ENCODE assay signal across 22 cellular contexts in the genomic region with DNA sequence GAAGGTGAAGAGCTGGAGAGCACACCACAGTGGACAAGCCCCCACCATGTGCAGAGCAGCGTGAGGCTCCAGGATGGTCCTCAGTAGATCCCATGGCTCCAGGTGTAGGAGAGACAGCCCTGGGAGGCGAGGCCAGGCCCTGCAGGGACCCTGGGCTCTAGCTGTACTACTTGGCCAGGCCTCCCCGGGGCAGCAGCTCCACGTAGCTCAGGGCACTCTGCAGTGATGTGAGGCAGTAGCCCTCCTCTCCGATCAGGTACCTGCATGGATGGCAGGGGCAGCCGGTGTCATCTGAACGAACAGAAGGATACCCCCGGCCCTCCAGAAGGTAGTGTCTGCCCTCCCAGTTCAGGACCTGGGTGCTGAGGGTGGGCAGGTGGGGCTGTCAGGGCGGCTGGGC. TPM values are rescaled to one million over a fixed set of nuclear protein-coding genes. Genes with fewer than 3 reads are reported as not detected.
DNase-seq lines count a peak whose midpoint lies in the region; ATAC-seq and TF ChIP-seq lines count a peak whose summit lies in the region.
"Had no signal": no experiment of that assay in that cellular context is flagged by ENCODE, and none has a peak within 500 bp of the region (broad histone marks: within the 10 kb centered on the region; RNA-seq: fewer than 3 reads in every experiment).

No MANE protein-coding gene starts in this region.

- H3K27me3 ChIP-seq in breast epithelium, result no peaks in the 10 kb centered on the region
- H3K27me3 ChIP-seq: BE2C, MG63 had no signal

- H3K4me3 ChIP-seq in GM12865 (ENCODE audit: low read depth, low read length) (no peak overlapping the region), breast epithelium (no peak overlapping the region)
- H3K4me3 ChIP-seq: MG63, PC-9 had no signal

- peaks cover 0 to 9% of the 10 kb centered on the region in 2 donors for H3K4me1 ChIP-seq in breast epithelium

- H3K36me3 ChIP-seq in breast epithelium, result no peaks in the 10 kb centered on the region
- H3K36me3 ChIP-seq: BE2C, MG63 had no signal

- intact Hi-C loops in breast epithelium (cut with DNase I; ENCODE audit: low total_unique reads), result no loop called here

- TF ChIP-seq POLR2A in breast epithelium (IDR thresholded peaks at IDR 0.05), result no peak

- no peak overlapping the region for H3K27ac ChIP-seq in breast epithelium
- H3K27ac ChIP-seq: PC-9 had no signal

- H3K9me3 ChIP-seq in breast epithelium, result no peaks in the 10 kb centered on the region
- H3K9me3 ChIP-seq: BE2C, MG63, SK-N-SH had no signal

- no peak for TF ChIP-seq CTCF in GM12865 (IDR thresholded peaks at IDR 0.05; ENCODE audit: insufficient read depth, low read depth, low read length, missing control alignments)
- no peak for TF ChIP-seq CTCF in breast epithelium (IDR thresholded peaks at IDR 0.05)

- peak; percentile 9 for DNase-seq in GM12865 (ENCODE audit: low read depth)
- DNase-seq in OCI-M1 (lab: John Stamatoyannopoulos, UW), result peak; percentile 14
- DNase-seq in islet precursor cell, result peak; percentile 55
- no peak for DNase-seq in NCI-H446 (lab: John Stamatoyannopoulos, UW)
- no peak for DNase-seq in breast epithelium (ENCODE audit: low spot score in 2 of 2)
- DNase-seq: BE2C; CD4-positive, CD25-positive, alpha-beta regulatory T cell; EL; GF-D8; GOT3; Kasumi-1; MG63; NCI-H1417; NCI-H1694 treated with DMSO at 0.1 percent for 48 hours; NCI-H2081 treated with DMSO at 0.1 percent for 48 hours; NCI-H2171 treated with DMSO at 0.1 percent for 48 hours; NCI-H526 treated with DMSO at 0.1 percent for 48 hours; PC-9; RPMI8226; SIG-M5; SK-N-SH had no signal

- no peak for ATAC-seq in HG02759 (IDR thresholded peaks at IDR 0.05; ENCODE audit: unreplicated experiment)

RNA-seq across cellular contexts. Expression of gene SPATA2L, which starts 6.2 kb away (rescaled TPM):
- 10 to 100 TPM in 2 of 3 donors, 1 to 10 TPM in 1; 9.0 to 15.1 (median 14.3) TPM for total RNA-seq in breast epithelium

RNA-seq across cellular contexts. Expression of gene VPS9D1, which starts 13.0 kb away (rescaled TPM):
- 1 to 10 TPM; 4.8 to 6.6 (median 5.4) TPM for total RNA-seq in breast epithelium

RNA-seq across cellular contexts. Expression of gene ZNF276, which starts 13.6 kb away (rescaled TPM):
- total RNA-seq in breast epithelium, result 10 to 100 TPM; 19.2 to 48.5 (median 31.2) TPM

RNA-seq across cellular contexts. Expression of gene CDK10, which starts 21.2 kb away (rescaled TPM):
- 10 to 100 TPM; 31.2 to 84.9 (median 67.2) TPM for total RNA-seq in breast epithelium

RNA-seq across cellular contexts. Expression of gene SPATA33, which starts 50.1 kb away (rescaled TPM):
- 1 to 10 TPM; 3.8 to 7.2 (median 5.9) TPM for total RNA-seq in breast epithelium

Comparison
In these comparisons a context has a peak if more than half of its experiments do, and no peak if none do; other contexts are left out.
1. DNase-seq: peak in GM12865 (single experiment), OCI-M1 (single experiment) and islet precursor cell (single experiment); none in NCI-H446 (0 of 2) and breast epithelium (0 of 2).